Comparison of ENCODE assay signal across 1 cellular context in genomic region chr10:44895280-44895679, GRCh38.
TF ChIP-seq lines count a peak whose summit lies in the region.

No MANE protein-coding gene starts in this region.

TF ChIP-seq in GM23338, 12 proteins besides CTCF, POLR2A, EP300 and RAD21 (continued from another document):
- TF ChIP-seq ZNF462 (CRISPR knock-in tag; IDR thresholded peaks at IDR 0.05) (no peak), NANOG (IDR thresholded peaks at IDR 0.05; ENCODE audit: borderline replicate concordance) (no peak), ZNF114 (CRISPR knock-in tag; IDR thresholded peaks at IDR 0.05) (no peak), CREB1 (CRISPR knock-in tag; IDR thresholded peaks at IDR 0.05; ENCODE audit: low read depth) (no peak), ETS1 (IDR thresholded peaks at IDR 0.05) (no peak), STAT1 (IDR thresholded peaks at IDR 0.05; ENCODE audit: unreplicated experiment) (no peak), ZNF331 (CRISPR knock-in tag; IDR thresholded peaks at IDR 0.05; ENCODE audit: low read depth) (no peak), JUNB (IDR thresholded peaks at IDR 0.05; ENCODE audit: unreplicated experiment) (no peak)
